Comparison of ENCODE assay signal across 8 cellular contexts in the genomic region with DNA sequence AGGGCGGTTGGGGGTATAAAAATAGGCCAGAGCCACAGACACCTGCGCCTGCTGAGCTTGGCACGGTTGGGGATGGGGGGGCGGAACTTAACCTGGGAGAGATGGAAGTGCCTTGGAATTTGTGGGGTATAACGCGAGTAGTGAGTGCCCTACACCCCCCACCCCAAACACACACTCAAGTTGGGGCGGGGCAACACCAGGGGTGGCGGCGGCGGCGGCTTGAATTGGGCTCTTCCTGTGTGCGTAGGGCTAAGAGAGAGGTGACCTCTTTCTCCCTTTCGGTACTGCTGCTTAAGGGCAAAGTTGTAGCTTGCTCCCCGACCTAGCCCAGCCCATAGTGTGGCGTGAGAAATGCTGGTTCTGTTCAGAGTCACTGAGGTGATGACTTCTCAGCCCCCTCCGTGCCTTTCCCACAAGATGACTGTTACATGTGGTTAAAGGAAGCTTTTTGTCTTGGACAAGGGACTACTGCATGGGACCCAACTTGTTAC. TPM values are rescaled to one million over a fixed set of nuclear protein-coding genes. Genes with fewer than 3 reads are reported as not detected.
DNase-seq lines count a peak whose midpoint lies in the region; ATAC-seq and TF ChIP-seq lines count a peak whose summit lies in the region.

No MANE protein-coding gene starts in this region.

- no peaks in the 10 kb centered on the region for H3K36me3 ChIP-seq in NT2/D1 (ENCODE audit: insufficient read depth, insufficient read length, low read length)

- no peaks in the 10 kb centered on the region for H3K27me3 Mint-ChIP-seq in activated T-helper 1 cell treated with anti-CD3 and anti-CD28 coated beads, Interleukin-12 subunit alpha, Interleukin-12 subunit beta, Interleukin-2, Interleukin-4 antibody, amounts not matched to agents 30 ng/mL and 10 ng/mL and 1 ng/mL, durations not matched to agents 14 hours and 24 hours and 36 hours (ENCODE audit: insufficient read depth)

- intact Hi-C loops in activated T-helper 1 cell treated with anti-CD3 and anti-CD28 coated beads, Interleukin-12 subunit alpha, Interleukin-12 subunit beta, Interleukin-2, Interleukin-4 antibody, amounts not matched to agents 30 ng/mL and 10 ng/mL and 1 ng/mL, durations not matched to agents 14 hours and 24 hours and 36 hours (cut with micrococcal nuclease): loop anchor here (1.0 to 10.0 kb wide), 7 partner anchors 9 to 461 kb away; a partner anchor contains a TSS

- H3K9ac ChIP-seq in NT2/D1 (ENCODE audit: insufficient read length, low read depth): peak overlapping the region; percentile 74

- no peak for TF ChIP-seq POLR2A in GM18505 (IDR thresholded peaks at IDR 0.05; ENCODE audit: borderline replicate concordance, extremely low read depth, insufficient read depth, insufficient read length)

- H3K4me3 Mint-ChIP-seq in activated T-helper 1 cell treated with anti-CD3 and anti-CD28 coated beads, Interleukin-12 subunit alpha, Interleukin-12 subunit beta, Interleukin-2, Interleukin-4 antibody, amounts not matched to agents 30 ng/mL and 10 ng/mL and 1 ng/mL, durations not matched to agents 14 hours and 24 hours and 36 hours: peak overlapping the region; percentile 94

- H3K27ac Mint-ChIP-seq in activated T-helper 1 cell treated with anti-CD3 and anti-CD28 coated beads, Interleukin-12 subunit alpha, Interleukin-12 subunit beta, Interleukin-2, Interleukin-4 antibody, amounts not matched to agents 30 ng/mL and 10 ng/mL and 1 ng/mL, durations not matched to agents 14 hours and 24 hours and 36 hours: peak overlapping the region; percentile 92

- peaks cover 38% of the 10 kb centered on the region for H3K4me1 Mint-ChIP-seq in activated T-helper 1 cell treated with anti-CD3 and anti-CD28 coated beads, Interleukin-12 subunit alpha, Interleukin-12 subunit beta, Interleukin-2, Interleukin-4 antibody, amounts not matched to agents 30 ng/mL and 10 ng/mL and 1 ng/mL, durations not matched to agents 14 hours and 24 hours and 36 hours (ENCODE audit: low read depth)

- DNase-seq in NT2/D1 (ENCODE audit: low read depth, low spot score) (no peak), glomerular visceral epithelial cell (ENCODE audit: extremely low spot score) (peak; percentile 26), putamen (ENCODE audit: low spot score) (peak; percentile 3), GF-D8 (lab: John Stamatoyannopoulos, UW) (no peak), mucosa of gallbladder (ENCODE audit: low spot score) (no peak)
- peak; percentile 38 for DNase-seq in activated T-helper 1 cell treated with anti-CD3 and anti-CD28 coated beads, Interleukin-12 subunit alpha, Interleukin-12 subunit beta, Interleukin-2, Interleukin-4 antibody, amounts not matched to agents 30 ng/mL and 10 ng/mL and 1 ng/mL, durations not matched to agents 14 hours and 24 hours and 36 hours (ENCODE audit: low spot score)

- no peaks in the 10 kb centered on the region for H3K27me3 ChIP-seq in NT2/D1 (ENCODE audit: insufficient read depth, insufficient read length)

- peak overlapping the region; percentile 54 for H3K4me3 ChIP-seq in NT2/D1 (ENCODE audit: insufficient read length, low read depth)

- no peaks in the 10 kb centered on the region for H3K4me1 ChIP-seq in NT2/D1 (ENCODE audit: insufficient read depth, insufficient read length)

- ATAC-seq in GM18505 (IDR thresholded peaks at IDR 0.05; ENCODE audit: unreplicated experiment) (peak; percentile 42), HG02610 (IDR thresholded peaks at IDR 0.05; ENCODE audit: unreplicated experiment) (peak; percentile 48)

- H3K9me3 Mint-ChIP-seq in activated T-helper 1 cell treated with anti-CD3 and anti-CD28 coated beads, Interleukin-12 subunit alpha, Interleukin-12 subunit beta, Interleukin-2, Interleukin-4 antibody, amounts not matched to agents 30 ng/mL and 10 ng/mL and 1 ng/mL, durations not matched to agents 14 hours and 24 hours and 36 hours: no peaks in the 10 kb centered on the region

- H3K36me3 Mint-ChIP-seq in activated T-helper 1 cell treated with anti-CD3 and anti-CD28 coated beads, Interleukin-12 subunit alpha, Interleukin-12 subunit beta, Interleukin-2, Interleukin-4 antibody, amounts not matched to agents 30 ng/mL and 10 ng/mL and 1 ng/mL, durations not matched to agents 14 hours and 24 hours and 36 hours (ENCODE audit: low read depth): peaks cover 11% of the 10 kb centered on the region

- no peaks in the 10 kb centered on the region for H3K9me3 ChIP-seq in NT2/D1 (ENCODE audit: insufficient read depth, low read length)

RNA-seq across cellular contexts. Expression of a gene that starts 0.8 kb away (rescaled TPM):
- 57.1 and 59.3 TPM in 2 replicates for total RNA-seq in activated T-helper 1 cell treated with anti-CD3 and anti-CD28 coated beads, Interleukin-12 subunit alpha, Interleukin-12 subunit beta, Interleukin-2, Interleukin-4 antibody, amounts not matched to agents 30 ng/mL and 10 ng/mL and 1 ng/mL, durations not matched to agents 14 hours and 24 hours and 36 hours
- total RNA-seq in mucosa of gallbladder: 8.4 TPM

Comparison
In these comparisons a context has a peak if more than half of its experiments do, and no peak if none do; other contexts are left out.
1. DNase-seq: peak in activated T-helper 1 cell treated with anti-CD3 and anti-CD28 coated beads, Interleukin-12 subunit alpha, Interleukin-12 subunit beta, Interleukin-2, Interleukin-4 antibody, amounts not matched to agents 30 ng/mL and 10 ng/mL and 1 ng/mL, durations not matched to agents 14 hours and 24 hours and 36 hours (single experiment), glomerular visceral epithelial cell (single experiment) and putamen (single experiment); none in NT2/D1 (single experiment), GF-D8 (single experiment) and mucosa of gallbladder (single experiment).